8 cellular contexts compared by ENCODE assay signal in the genomic region with DNA sequence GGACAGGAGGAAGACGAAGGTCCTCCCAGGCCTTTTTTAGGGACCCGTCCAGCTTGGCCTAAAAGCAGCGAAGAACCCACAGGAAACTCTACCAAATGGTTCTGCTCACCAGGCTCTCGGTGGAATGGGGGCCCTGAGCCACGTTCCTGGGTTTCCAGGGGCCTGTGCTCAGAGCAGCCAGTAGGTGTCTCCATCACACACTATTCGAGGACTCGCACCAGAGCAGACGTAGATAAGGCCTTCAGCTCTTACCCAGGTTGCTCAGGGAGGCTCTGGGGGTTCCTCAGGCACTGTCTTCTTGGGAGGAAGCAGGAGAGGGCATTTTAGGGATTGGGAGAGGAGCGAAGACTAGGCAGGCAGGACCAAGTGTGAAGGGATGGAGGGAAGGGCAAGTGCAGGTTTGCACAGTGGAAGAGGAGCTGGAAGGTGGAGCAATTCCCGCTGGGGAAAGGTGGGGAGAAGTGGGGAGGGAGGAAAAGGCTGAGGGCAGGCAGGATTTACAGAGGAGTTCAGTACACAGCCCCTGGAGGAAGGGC.
A peak's percentile ranks its signal among the peaks of the same experiment; 100 is the strongest.
DNase-seq lines count a peak whose midpoint lies in the region; ATAC-seq, FAIRE-seq and TF ChIP-seq lines count a peak whose summit lies in the region.

No MANE protein-coding gene starts in this region.

- H2BK120ac ChIP-seq in neuronal stem cell (ENCODE audit: low read depth, low read length) = no peak overlapping the region

- H3K23ac ChIP-seq in neuronal stem cell (ENCODE audit: low read depth, low read length, poor library complexity) = no peak overlapping the region

- H3K27ac ChIP-seq in 22Rv1 (no peak overlapping the region), neuronal stem cell (replicated peaks; ENCODE audit: low read length) (no peak overlapping the region)

- intact Hi-C loops in activated T-helper 1 cell treated with anti-CD3 and anti-CD28 coated beads, Interleukin-12 subunit alpha, Interleukin-12 subunit beta, Interleukin-2, Interleukin-4 antibody, amounts not matched to agents 30 ng/mL and 10 ng/mL and 1 ng/mL, durations not matched to agents 14 hours and 24 hours and 36 hours (cut with micrococcal nuclease) = loop anchor here (1.0 to 10.0 kb wide), 4 partner anchors 262 to 871 kb away; no protein-coding TSS in a partner anchor

- peaks cover 3% of the 10 kb centered on the region in 2 donors for H3K4me1 ChIP-seq in neuronal stem cell (ENCODE audit: control insufficient read depth in 2 of 2, insufficient read depth in 1 of 2, low read depth in 1 of 2, low read length in 2 of 2)

- H4K8ac ChIP-seq in neuronal stem cell (ENCODE audit: low read depth, low read length) = no peak overlapping the region

- no CpG with 5 or more reads among the region's 10 CpGs for WGBS in neuronal stem cell (ENCODE audit: extremely low coverage in 2 of 2, insufficient read length in 2 of 2, insufficient replicate concordance in 1 of 2), 2 donors

- peak overlapping the region; percentile 82 for H2AFZ ChIP-seq in neuronal stem cell (ENCODE audit: low read length)

- no peak overlapping the region for H3K4me3 ChIP-seq in neuronal stem cell (ENCODE audit: low read length in 2 of 2)

- no peak overlapping the region for H2BK15ac ChIP-seq in neuronal stem cell (ENCODE audit: low read length)

- DNase-seq in KG1 (lab: John Stamatoyannopoulos, UW) = peak; percentile 9
- DNase-seq in RCC 7860 (ENCODE audit: low spot score) = peak; percentile 51
- peak; percentile 27 for DNase-seq in activated T-helper 1 cell treated with anti-CD3 and anti-CD28 coated beads, Interleukin-12 subunit alpha, Interleukin-12 subunit beta, Interleukin-2, Interleukin-4 antibody, amounts not matched to agents 30 ng/mL and 10 ng/mL and 1 ng/mL, durations not matched to agents 14 hours and 24 hours and 36 hours (ENCODE audit: low spot score)
- peak; percentile 60 for DNase-seq in fibroblast of the conjunctiva (ENCODE audit: low read depth)
- peak; percentile 42 for DNase-seq in neuronal stem cell (ENCODE audit: low spot score)
- peak; percentile 76 for DNase-seq in superior temporal gyrus (ENCODE audit: extremely low spot score)

- H3K4me2 ChIP-seq in neuronal stem cell (ENCODE audit: insufficient read depth, low read length, poor library complexity, severe bottlenecking) = no peak overlapping the region

- peaks cover 13% of the 10 kb centered on the region for H3K27me3 Mint-ChIP-seq in activated T-helper 1 cell treated with anti-CD3 and anti-CD28 coated beads, Interleukin-12 subunit alpha, Interleukin-12 subunit beta, Interleukin-2, Interleukin-4 antibody, amounts not matched to agents 30 ng/mL and 10 ng/mL and 1 ng/mL, durations not matched to agents 14 hours and 24 hours and 36 hours (ENCODE audit: insufficient read depth)

- H3K79me1 ChIP-seq in neuronal stem cell (ENCODE audit: low read depth, low read length) = no peaks in the 10 kb centered on the region

- H3K4me3 Mint-ChIP-seq in activated T-helper 1 cell treated with anti-CD3 and anti-CD28 coated beads, Interleukin-12 subunit alpha, Interleukin-12 subunit beta, Interleukin-2, Interleukin-4 antibody, amounts not matched to agents 30 ng/mL and 10 ng/mL and 1 ng/mL, durations not matched to agents 14 hours and 24 hours and 36 hours = no peak overlapping the region

- TF ChIP-seq CTCF in 22Rv1 (IDR thresholded peaks at IDR 0.05) = peak; percentile 82

- peaks cover 6% of the 10 kb centered on the region for H3K4me1 Mint-ChIP-seq in activated T-helper 1 cell treated with anti-CD3 and anti-CD28 coated beads, Interleukin-12 subunit alpha, Interleukin-12 subunit beta, Interleukin-2, Interleukin-4 antibody, amounts not matched to agents 30 ng/mL and 10 ng/mL and 1 ng/mL, durations not matched to agents 14 hours and 24 hours and 36 hours (ENCODE audit: low read depth)

- no peaks in the 10 kb centered on the region for H3K9me3 ChIP-seq in neuronal stem cell (replicated peaks in 1 of 2; ENCODE audit: control insufficient read depth in 2 of 2, insufficient read depth in 1 of 2, low read depth in 1 of 2, low read length in 2 of 2)

- H3K36me3 ChIP-seq in neuronal stem cell (replicated peaks in 1 of 2; ENCODE audit: control insufficient read depth in 2 of 2, insufficient read depth in 2 of 2, low read length in 2 of 2) = no peaks in the 10 kb centered on the region

- no peak overlapping the region for H3K14ac ChIP-seq in neuronal stem cell (ENCODE audit: low read length)

- peaks cover 0 to 2% (median 2%) of the 10 kb centered on the region in 3 experiments for H3K27me3 ChIP-seq in neuronal stem cell (ENCODE audit: control insufficient read depth in 3 of 3, insufficient read depth in 3 of 3, low read depth in 1 of 3, low read length in 3 of 3)

- H3K27ac Mint-ChIP-seq in activated T-helper 1 cell treated with anti-CD3 and anti-CD28 coated beads, Interleukin-12 subunit alpha, Interleukin-12 subunit beta, Interleukin-2, Interleukin-4 antibody, amounts not matched to agents 30 ng/mL and 10 ng/mL and 1 ng/mL, durations not matched to agents 14 hours and 24 hours and 36 hours = no peak overlapping the region

- H3K36me3 Mint-ChIP-seq in activated T-helper 1 cell treated with anti-CD3 and anti-CD28 coated beads, Interleukin-12 subunit alpha, Interleukin-12 subunit beta, Interleukin-2, Interleukin-4 antibody, amounts not matched to agents 30 ng/mL and 10 ng/mL and 1 ng/mL, durations not matched to agents 14 hours and 24 hours and 36 hours (ENCODE audit: low read depth) = no peaks in the 10 kb centered on the region

- no peak overlapping the region for H3K4ac ChIP-seq in neuronal stem cell (ENCODE audit: low read length)

- no peak for FAIRE-seq in RCC 7860 (lab: Jason Lieb, UNC)

- no peak overlapping the region for H3K18ac ChIP-seq in neuronal stem cell (ENCODE audit: low read length)

- H4K91ac ChIP-seq in neuronal stem cell (ENCODE audit: low read depth, low read length, poor library complexity) = no peak overlapping the region

- ATAC-seq in GM18502 (IDR thresholded peaks at IDR 0.05; ENCODE audit: poor library complexity, unreplicated experiment) = peak; percentile 73

- H2BK12ac ChIP-seq in neuronal stem cell (ENCODE audit: low read length) = peak overlapping the region; percentile 36

- H3K9ac ChIP-seq in neuronal stem cell (ENCODE audit: low read depth, low read length, poor library complexity) = no peak overlapping the region

- H2AK5ac ChIP-seq in neuronal stem cell (ENCODE audit: low read depth, low read length) = no peak overlapping the region

- no peak overlapping the region for H2BK5ac ChIP-seq in neuronal stem cell (ENCODE audit: low read length)

- H3K9me3 Mint-ChIP-seq in activated T-helper 1 cell treated with anti-CD3 and anti-CD28 coated beads, Interleukin-12 subunit alpha, Interleukin-12 subunit beta, Interleukin-2, Interleukin-4 antibody, amounts not matched to agents 30 ng/mL and 10 ng/mL and 1 ng/mL, durations not matched to agents 14 hours and 24 hours and 36 hours = no peaks in the 10 kb centered on the region

Comparison
In these comparisons a context has a peak if more than half of its experiments do, and no peak if none do; other contexts are left out.
1. DNase-seq: peak in every context shown above with its lines; median percentile 76 in superior temporal gyrus; 60 in fibroblast of the conjunctiva; 51 in RCC 7860; 42 in neuronal stem cell; 27 in activated T-helper 1 cell treated with anti-CD3 and anti-CD28 coated beads, Interleukin-12 subunit alpha, Interleukin-12 subunit beta, Interleukin-2, Interleukin-4 antibody, amounts not matched to agents 30 ng/mL and 10 ng/mL and 1 ng/mL, durations not matched to agents 14 hours and 24 hours and 36 hours; 9 in KG1.